ENCODE assay signal across 1 cellular context in genomic region chr20:38143238-38143645, GRCh38.
TF ChIP-seq lines count a peak whose summit lies in the region.

No MANE protein-coding gene starts in this region.

TF ChIP-seq in A549, 52 proteins besides CTCF, POLR2A, EP300 and RAD21 (continued from another document):
- TF ChIP-seq ESRRA (IDR thresholded peaks at IDR 0.05; ENCODE audit: borderline replicate concordance, low read length) = 0 out of 2 replicates have a peak, but pooled peaks have one; percentile 51
- no peak for TF ChIP-seq TFCP2L1 (CRISPR knock-in tag; IDR thresholded peaks at IDR 0.05)
- TF ChIP-seq JUN (IDR thresholded peaks at IDR 0.05) = peak in 1 of 2 experiments; percentile 67; a peak in 4 of 5 replicates
- TF ChIP-seq REST (IDR thresholded peaks at IDR 0.05) = no peak
- TF ChIP-seq GATA3 (IDR thresholded peaks at IDR 0.05; ENCODE audit: borderline replicate concordance) = peak; percentile 52; the same call in 1 of the 2 replicates
- TF ChIP-seq SMC3 (IDR thresholded peaks at IDR 0.05) = no peak
- no peak for TF ChIP-seq KDM1A (IDR thresholded peaks at IDR 0.05; ENCODE audit: low read depth)
- TF ChIP-seq NFE2L2 (conservative IDR thresholded peaks at IDR 0.05; ENCODE audit: low read length) = no peak
- no peak for TF ChIP-seq KDM5A (IDR thresholded peaks at IDR 0.05)
- no peak for TF ChIP-seq HOXB13 (CRISPR knock-in tag; IDR thresholded peaks at IDR 0.05; ENCODE audit: low read depth)
- no peak for TF ChIP-seq HDAC2 (IDR thresholded peaks at IDR 0.05)
